8 cellular contexts compared by ENCODE assay signal in genomic region chr20:22734946-22735647, GRCh38.
DNase-seq lines count a peak whose midpoint lies in the region; ATAC-seq and TF ChIP-seq lines count a peak whose summit lies in the region.
"Not testable (repeated sequence)": the region's sequence is repeated elsewhere in the genome, so short reads cannot be mapped to it uniquely, and the experiment has no call there.

No MANE protein-coding gene starts in this region.

- not testable (repeated sequence) for H3K23ac ChIP-seq in IMR-90 (ENCODE audit: low read depth, low read length)

- H3K36me3 ChIP-seq in IMR-90 (ENCODE audit: control insufficient read depth, insufficient read depth, low read length); SJSA1; left ventricle myocardium inferior; osteoblast (ENCODE audit: insufficient read depth, low read length): not testable (repeated sequence)

- H4K20me1 ChIP-seq in IMR-90 (ENCODE audit: insufficient read depth, low read length); osteoblast (ENCODE audit: insufficient read depth, low read length): not testable (repeated sequence)

- intact Hi-C loops in IMR-90 (cut with micrococcal nuclease); left ventricle myocardium inferior (cut with micrococcal nuclease): not testable (repeated sequence)
- intact Hi-C loops in MCF 10A (cut with micrococcal nuclease): loop anchor here (2.0 to 5.0 kb wide), 2 partner anchors 240 to 312 kb away; partner anchors contain the start of gene THBD

- 67% methylated on average over 1 of the region's 9 CpGs; no CpG with 5 or more reads in 1 of the 2 experiments for WGBS in IMR-90 (ENCODE audit: extremely low coverage in 2 of 2, insufficient read length in 1 of 2), 2 experiments

- H2BK15ac ChIP-seq in IMR-90 (ENCODE audit: low read depth, low read length): not testable (repeated sequence)

- not testable (repeated sequence) for H3K4ac ChIP-seq in IMR-90 (ENCODE audit: low read depth, low read length)

- not testable (repeated sequence) for H3K79me2 ChIP-seq in osteoblast (ENCODE audit: insufficient read depth, low read length)

- DNase-seq in AG04449 (ENCODE audit: low read depth, low spot score); IMR-90; left ventricle myocardium inferior; osteoblast (ENCODE audit: insufficient read length, low spot score, missing footprints): not testable (repeated sequence)
- peak; percentile 87 for DNase-seq in ELF-1 (ENCODE audit: low read depth, low spot score)
- DNase-seq in NCI-H460 (ENCODE audit: extremely low read depth, low read depth): peak; percentile 40
- DNase-seq in SJSA1 (ENCODE audit: low read depth in 1 of 2, low spot score in 2 of 2): peak; percentile 11 to 60
- DNase-seq in MCF 10A (ENCODE audit: unreplicated experiment): peak; percentile 67

- H3K27me3 Mint-ChIP-seq in MCF 10A (ENCODE audit: insufficient read depth, unreplicated experiment): not testable (repeated sequence)

- not testable (repeated sequence) for H3K79me1 ChIP-seq in IMR-90 (ENCODE audit: low read depth in 1 of 2, low read length in 2 of 2)

- not testable (repeated sequence) for H3K4me2 ChIP-seq in IMR-90 (ENCODE audit: low read depth, low read length); osteoblast (ENCODE audit: insufficient read depth, low read length)

- not testable (repeated sequence) for TF ChIP-seq POLR2A in IMR-90 (IDR thresholded peaks at IDR 0.05; ENCODE audit: low read depth, low read length)

- not testable (repeated sequence) for H3K27ac ChIP-seq in IMR-90 (ENCODE audit: insufficient read depth, low read length); SJSA1; left ventricle myocardium inferior (replicated peaks); osteoblast (ENCODE audit: low read depth, low read length)

- not testable (repeated sequence) for H3K27ac Mint-ChIP-seq in MCF 10A (ENCODE audit: low read depth, unreplicated experiment)

- not testable (repeated sequence) for H3K9me1 ChIP-seq in IMR-90 (ENCODE audit: insufficient read depth, low read length)

- not testable (repeated sequence) for H3K4me3 Mint-ChIP-seq in MCF 10A (ENCODE audit: unreplicated experiment)

- H3K9me3 ChIP-seq in IMR-90 (ENCODE audit: control insufficient read depth, insufficient read depth, low read length); SJSA1 (replicated peaks); left ventricle myocardium inferior (replicated peaks); osteoblast (ENCODE audit: low read depth, low read length): not testable (repeated sequence)

- H2BK120ac ChIP-seq in IMR-90 (ENCODE audit: low read depth, low read length): not testable (repeated sequence)

- not testable (repeated sequence) for H2BK20ac ChIP-seq in IMR-90 (ENCODE audit: low read depth, low read length)

- H4K91ac ChIP-seq in IMR-90 (ENCODE audit: insufficient read depth, low read depth, low read length): not testable (repeated sequence)

- not testable (repeated sequence) for H3K4me1 Mint-ChIP-seq in MCF 10A (ENCODE audit: insufficient read depth, unreplicated experiment)

- H3K4me3 ChIP-seq in AG04449 (ENCODE audit: low read depth, low read length); IMR-90 (ENCODE audit: insufficient read depth, low read depth, low read length); SJSA1; left ventricle myocardium inferior; osteoblast (ENCODE audit: insufficient read depth, low read length): not testable (repeated sequence)

- dilution Hi-C loops in IMR-90 (cut with HindIII; ENCODE audit: low sequenced_read_pairs, unreplicated experiment): not testable (repeated sequence)

- not testable (repeated sequence) for H2AFZ ChIP-seq in IMR-90 (replicated peaks; ENCODE audit: low read length, poor library complexity); osteoblast (ENCODE audit: low read length)

- H2AK5ac ChIP-seq in IMR-90 (ENCODE audit: low read depth, low read length): not testable (repeated sequence)

- ATAC-seq in IMR-90 (ENCODE audit: low read depth): not testable (repeated sequence)

- not testable (repeated sequence) for H3K18ac ChIP-seq in IMR-90 (ENCODE audit: low read depth, low read length)

- H3K4me1 ChIP-seq in IMR-90 (ENCODE audit: control insufficient read depth, insufficient read depth, low read length); SJSA1 (replicated peaks); left ventricle myocardium inferior; osteoblast (ENCODE audit: insufficient read depth, low read length): not testable (repeated sequence)

- not testable (repeated sequence) for H3K56ac ChIP-seq in IMR-90 (ENCODE audit: extremely low read depth, insufficient read depth, low read length)

- not testable (repeated sequence) for H2BK5ac ChIP-seq in IMR-90 (ENCODE audit: low read depth, low read length, poor library complexity, severe bottlenecking)

- BruUV-seq in IMR-90 (replicated peaks; lab: Mats Ljungman, UMichigan); MCF 10A (replicated peaks; lab: Mats Ljungman, UMichigan): not testable (repeated sequence)

- not testable (repeated sequence) for H3K27me3 ChIP-seq in IMR-90 (ENCODE audit: control insufficient read depth, insufficient read depth, low read length); SJSA1 (replicated peaks); osteoblast (ENCODE audit: insufficient read depth, low read length)
- H3K27me3 ChIP-seq in left ventricle myocardium inferior (ENCODE audit: low read depth): peaks cover 10% of the 10 kb centered on the region

- TF ChIP-seq RAD21 in IMR-90 (IDR thresholded peaks at IDR 0.05; ENCODE audit: low read length): not testable (repeated sequence)

- not testable (repeated sequence) for H3K14ac ChIP-seq in IMR-90 (replicated peaks; ENCODE audit: low read depth, low read length)

- not testable (repeated sequence) for H4K5ac ChIP-seq in IMR-90 (ENCODE audit: low read depth, low read length)

- POLR2A ChIA-PET in AG04449 (lab: Yijun Ruan, JAX); IMR-90 (lab: Charles Lee; ENCODE audit: unreplicated experiment): not testable (repeated sequence)
- POLR2A ChIA-PET in MCF 10A (lab: Yijun Ruan, JAX): interaction anchor here (1.2 to 2.2 kb wide), 3 partner anchors 11 to 29 kb away, joined by 3 to 6 read pairs (median 5); no protein-coding TSS in a partner anchor

- not testable (repeated sequence) for H2AK9ac ChIP-seq in IMR-90 (replicated peaks; ENCODE audit: low read depth, low read length, poor library complexity)

- H3K36me3 Mint-ChIP-seq in MCF 10A (ENCODE audit: insufficient read depth, unreplicated experiment): not testable (repeated sequence)

- TF ChIP-seq CTCF in AG04449 (IDR thresholded peaks at IDR 0.05; ENCODE audit: insufficient read depth, low read length, missing control alignments) (peak; percentile 29), IMR-90 (conservative IDR thresholded peaks at IDR 0.05; ENCODE audit: low read depth, low read length) (peak; percentile 21; the same call in 1 of the 2 replicates), MCF 10A (IDR thresholded peaks at IDR 0.05; ENCODE audit: unreplicated experiment) (peak; percentile 52), left ventricle myocardium inferior (IDR thresholded peaks at IDR 0.05; ENCODE audit: borderline replicate concordance) (peak; percentile 54), osteoblast (IDR thresholded peaks at IDR 0.05; ENCODE audit: extremely low read depth, low read depth, low read length) (peak; percentile 28)

- H4K8ac ChIP-seq in IMR-90 (ENCODE audit: low read depth in 2 of 2, low read length in 2 of 2): not testable (repeated sequence)

- not testable (repeated sequence) for H3K9ac ChIP-seq in IMR-90 (ENCODE audit: low read depth, low read length)

- CTCF ChIA-PET in AG04449 (lab: Yijun Ruan, JAX); IMR-90 (lab: Yijun Ruan, JAX): not testable (repeated sequence)
- CTCF ChIA-PET in MCF 10A (lab: Yijun Ruan, JAX): interaction anchor here (0.6 to 4.1 kb wide), 24 partner anchors 11 to 1977 kb away, joined by 3 to 20 read pairs (median 3); no protein-coding TSS in a partner anchor

- in situ Hi-C loops in IMR-90 (cut with MboI; ENCODE audit: low sequenced_read_pairs): not testable (repeated sequence)

- H3K9me3 Mint-ChIP-seq in MCF 10A (ENCODE audit: unreplicated experiment): not testable (repeated sequence)
